ENCODE assay signal across 10 cellular contexts in the genomic region with DNA sequence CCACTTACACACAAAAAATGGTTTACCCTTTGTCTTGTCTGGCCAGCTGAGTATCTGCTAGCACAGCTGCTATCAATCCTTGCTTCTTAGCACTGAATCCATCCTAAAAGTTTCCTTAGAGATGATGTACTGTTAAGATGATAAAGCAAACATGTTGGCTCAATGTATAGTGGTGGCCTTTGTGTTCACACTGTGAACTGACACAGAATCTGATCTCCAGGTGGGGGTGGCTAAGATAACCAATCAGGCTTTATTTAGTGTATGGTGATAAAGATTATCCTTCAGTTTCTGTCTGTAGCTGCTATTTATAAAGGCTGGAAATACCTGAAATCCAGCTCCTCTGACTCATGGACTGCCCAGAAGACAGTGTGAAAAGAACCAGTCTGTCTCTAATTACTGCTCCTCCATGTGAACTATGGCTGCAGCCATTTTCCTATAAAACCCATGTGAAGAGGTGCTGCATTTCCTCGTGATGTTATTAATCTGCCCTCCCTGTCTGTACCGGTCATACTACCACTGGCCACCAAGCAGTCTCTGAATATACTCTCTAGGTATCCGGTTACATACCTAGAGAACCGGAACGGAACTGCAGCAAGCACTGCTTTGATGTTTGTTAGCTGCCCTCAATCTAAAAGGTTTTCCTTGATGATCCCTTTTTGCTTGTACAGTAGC.
DNase-seq lines count a peak whose midpoint lies in the region; ATAC-seq and TF ChIP-seq lines count a peak whose summit lies in the region.
"Had no signal": no experiment of that assay in that cellular context is flagged by ENCODE, and none has a peak within 500 bp of the region (broad histone marks: within the 10 kb centered on the region; RNA-seq: fewer than 3 reads in every experiment).

No MANE protein-coding gene starts in this region.

- no peak overlapping the region for H2BK15ac ChIP-seq in H9 (ENCODE audit: low read depth, low read length)

- no peak overlapping the region for H2AFZ ChIP-seq in H9 (ENCODE audit: low read length)

- H3K56ac ChIP-seq in H9 (ENCODE audit: insufficient read length, low read depth, low read length), result no peak overlapping the region

- no peak overlapping the region for H3T11ph ChIP-seq in H9 (ENCODE audit: low read length)

- no peaks in the 10 kb centered on the region for H3K27me3 ChIP-seq in H9 (ENCODE audit: insufficient read depth, low read length)
- H3K27me3 ChIP-seq: dorsolateral prefrontal cortex, tibial nerve had no signal

- ATAC-seq in esophagus mucosa, result peak; percentile 57

- no peaks in the 10 kb centered on the region for H3K79me1 ChIP-seq in H9 (ENCODE audit: insufficient read depth, low read depth, low read length, poor library complexity, severe bottlenecking)

- peaks cover 75% of the 10 kb centered on the region for H3K27me3 Mint-ChIP-seq in H9 (ENCODE audit: low read depth)
- H3K27me3 Mint-ChIP-seq: IgD-negative memory B cell had no signal

- H2BK12ac ChIP-seq in H9 (ENCODE audit: insufficient read length, low read depth, low read length), result no peak overlapping the region

- H3K4me1 Mint-ChIP-seq in H9, result peaks cover 16 to 17% of the 10 kb centered on the region in 2 experiments

- H3K9me3 ChIP-seq in H9 (ENCODE audit: control insufficient read depth, low read depth, low read length), result no peaks in the 10 kb centered on the region
- H3K9me3 ChIP-seq: tibial nerve had no signal

- H3K4me2 ChIP-seq in H9 (ENCODE audit: insufficient read depth, insufficient read length, low read length), result no peak overlapping the region

- H3K9me3 Mint-ChIP-seq in H9, result no peaks in the 10 kb centered on the region; a peak in 1 of 5 replicates
- H3K9me3 Mint-ChIP-seq: IgD-negative memory B cell had no signal

- H3K79me2 ChIP-seq in H9 (ENCODE audit: insufficient read depth, low read length), result no peaks in the 10 kb centered on the region

- H4K5ac ChIP-seq in H9 (ENCODE audit: insufficient read length, low read depth, low read length), result no peak overlapping the region

- H3K23me2 ChIP-seq in H9 (ENCODE audit: insufficient read length, low read depth, low read length, poor library complexity, severe bottlenecking), result no peaks in the 10 kb centered on the region

- no CpG with 5 or more reads among the region's 5 CpGs for WGBS in H9 (ENCODE audit: extremely low coverage, insufficient read length, low lambda C conversion rate)

- no peak overlapping the region for H4K8ac ChIP-seq in H9 (replicated peaks; ENCODE audit: insufficient read length, low read depth, low read length)

- no peak overlapping the region for H2BK20ac ChIP-seq in H9 (ENCODE audit: low read depth, low read length, poor library complexity, severe bottlenecking)

- H3K14ac ChIP-seq in H9 (ENCODE audit: insufficient read depth, low read length), result no peak overlapping the region

- TF ChIP-seq CTCF in H9 (conservative IDR thresholded peaks at IDR 0.05), result 0 out of 3 replicates have a peak, but pooled peaks have one; percentile 27

- H3K4me3 Mint-ChIP-seq in H9, result no peak overlapping the region
- H3K4me3 Mint-ChIP-seq: IgD-negative memory B cell had no signal

- H3K9ac ChIP-seq in H9 (ENCODE audit: extremely low read depth, insufficient read length, low read length), result no peak overlapping the region

- no peak overlapping the region for H2BK120ac ChIP-seq in H9 (ENCODE audit: low read depth, low read length, poor library complexity, severe bottlenecking)

- H3K23ac ChIP-seq in H9 (ENCODE audit: insufficient read length, low read depth, low read length), result no peak overlapping the region

- H2AK5ac ChIP-seq in H9 (ENCODE audit: insufficient read length, low read length), result no peak overlapping the region

- H3K18ac ChIP-seq in H9 (ENCODE audit: insufficient read length, low read depth, low read length), result no peak overlapping the region

- H4K20me1 ChIP-seq in H9 (ENCODE audit: control insufficient read depth, insufficient read depth, insufficient read length), result no peaks in the 10 kb centered on the region

- H2BK5ac ChIP-seq in H9 (ENCODE audit: insufficient read length, low read length), result no peak overlapping the region

- no peak overlapping the region for H3K27ac ChIP-seq in H9 (ENCODE audit: insufficient read length, low read depth, low read length)

- H3K4ac ChIP-seq in H9 (ENCODE audit: low read depth, low read length), result no peak overlapping the region

- H3K36me3 Mint-ChIP-seq in H9 (ENCODE audit: insufficient read depth in 1 of 3, low read depth in 3 of 3), result no peaks in the 10 kb centered on the region; a peak in 1 of 7 replicates

- no peak overlapping the region for H3K27ac Mint-ChIP-seq in H9
- H3K27ac Mint-ChIP-seq: IgD-negative memory B cell had no signal

- DNase-seq in H9 (no peak), NCI-H748 (lab: John Stamatoyannopoulos, UW; ENCODE audit: unreplicated experiment) (peak; percentile 84), renal cortical epithelial cell (ENCODE audit: low read depth) (peak; percentile 56), cerebellar cortex (ENCODE audit: low spot score) (no peak)
- DNase-seq in activated CD4-positive, alpha-beta T cell treated with anti-CD3 and anti-CD28 coated beads for 48 hours, result no peak
- DNase-seq in activated CD4-positive, alpha-beta T cell treated with anti-CD3 and anti-CD28 coated beads for 1 hour, result no peak
- DNase-seq: dorsolateral prefrontal cortex had no signal

- no peaks in the 10 kb centered on the region for H3K4me1 ChIP-seq in H9 (ENCODE audit: insufficient read depth, low read length)

- H4K91ac ChIP-seq in H9 (ENCODE audit: insufficient read length, low read depth, low read length), result no peak overlapping the region

Comparison
In these comparisons a context has a peak if more than half of its experiments do, and no peak if none do; other contexts are left out.
1. DNase-seq: peak in NCI-H748 (single experiment) and renal cortical epithelial cell (single experiment); none in H9 (single experiment), activated CD4-positive, alpha-beta T cell treated with anti-CD3 and anti-CD28 coated beads for 48 hours (single experiment), cerebellar cortex (single experiment) and activated CD4-positive, alpha-beta T cell treated with anti-CD3 and anti-CD28 coated beads for 1 hour (single experiment).